In the genomic region with DNA sequence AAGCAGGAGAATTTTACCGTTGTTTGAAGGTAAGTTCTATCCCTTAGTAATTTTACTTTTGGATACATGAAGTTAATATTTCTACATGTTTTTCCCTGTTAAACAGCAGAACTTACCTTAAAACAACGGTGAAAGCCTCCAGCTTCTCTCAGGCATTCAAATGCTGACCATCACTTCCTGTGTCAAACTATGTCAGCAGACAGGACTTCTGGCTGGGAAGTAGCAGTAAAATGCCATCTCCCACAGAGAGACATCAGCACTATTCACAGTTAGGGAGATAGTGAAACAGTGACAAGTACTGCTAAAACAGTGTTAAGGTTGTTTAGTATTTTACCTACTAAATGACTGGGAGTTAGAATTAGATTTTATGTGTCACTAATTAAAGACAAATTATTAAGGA, we compare ENCODE assay signal across 1 cellular context.
TF ChIP-seq lines count a peak whose summit lies in the region.

No MANE protein-coding gene starts in this region.

TF ChIP-seq in GM23338, 12 proteins besides CTCF, POLR2A, EP300 and RAD21:
- no peak for TF ChIP-seq ETS1 (IDR thresholded peaks at IDR 0.05)
TF ChIP-seq in GM23338: peak in this region for 0.
